ENCODE assay signal across 8 cellular contexts in the genomic region with DNA sequence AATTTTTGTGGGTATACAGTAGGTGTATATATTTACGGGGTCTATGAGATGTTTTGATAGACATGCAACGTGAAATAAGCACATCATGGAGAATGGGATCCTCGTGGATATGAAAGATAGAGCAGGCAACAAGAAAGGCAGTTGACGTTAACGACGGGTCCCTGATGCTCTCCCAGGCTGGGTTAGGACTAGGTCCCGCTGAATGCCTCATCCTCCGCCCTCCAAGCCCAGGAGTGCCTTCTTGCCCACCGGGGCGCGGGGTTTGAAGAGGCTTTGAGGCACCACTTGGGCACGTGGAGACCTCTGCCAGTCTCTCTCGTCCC. TPM values are rescaled to one million over a fixed set of nuclear protein-coding genes. Genes with fewer than 3 reads are reported as not detected.
DNase-seq lines count a peak whose midpoint lies in the region; FAIRE-seq and TF ChIP-seq lines count a peak whose summit lies in the region.

No MANE protein-coding gene starts in this region.

- H3K9me3 ChIP-seq in HEK293 (ENCODE audit: control insufficient read depth, insufficient read depth, low read depth, low read length), result no peaks in the 10 kb centered on the region
- no peaks in the 10 kb centered on the region for H3K9me3 ChIP-seq in iPS-18a (ENCODE audit: control insufficient read depth, low read depth, low read length)
- no peaks in the 10 kb centered on the region for H3K9me3 ChIP-seq in subcutaneous abdominal adipose tissue (ENCODE audit: control insufficient read depth in 5 of 5, low read length in 5 of 5)

- in situ Hi-C loops in GM13976 (cut with MboI; ENCODE audit: low sequenced_read_pairs, unreplicated experiment), result no loop called here

- H3K27me3 ChIP-seq in iPS-18a (ENCODE audit: control insufficient read depth, insufficient read depth, low read length), result peaks cover 26% of the 10 kb centered on the region
- no peaks in the 10 kb centered on the region for H3K27me3 ChIP-seq in subcutaneous abdominal adipose tissue (ENCODE audit: control insufficient read depth in 5 of 5, insufficient read depth in 4 of 5, low read length in 5 of 5)

- H3K9ac ChIP-seq in iPS-18a (ENCODE audit: low read length) (no peak overlapping the region), subcutaneous abdominal adipose tissue (ENCODE audit: low read length in 5 of 5) (peak overlapping the region in 3 of 5 donors; percentile 64 to 69 (median 68))

- peaks cover 17% of the 10 kb centered on the region for H3K36me3 Mint-ChIP-seq in activated CD4-positive, alpha-beta memory T cell treated with anti-CD3 and anti-CD28 coated beads, Interleukin-2, amount 10 ng/mL, durations not matched to agents 7 days and 5 days (ENCODE audit: low read depth)

- H3K27me3 Mint-ChIP-seq in activated CD4-positive, alpha-beta memory T cell treated with anti-CD3 and anti-CD28 coated beads, Interleukin-2, amount 10 ng/mL, durations not matched to agents 7 days and 5 days, result no peaks in the 10 kb centered on the region

- peak overlapping the region; percentile 18 for H3K27ac Mint-ChIP-seq in activated CD4-positive, alpha-beta memory T cell treated with anti-CD3 and anti-CD28 coated beads, Interleukin-2, amount 10 ng/mL, durations not matched to agents 7 days and 5 days

- CTCF ChIA-PET in HEK293 (lab: Yijun Ruan, JAX), result interaction anchor here (1.0 to 2.8 kb wide), 11 partner anchors 9 to 583 kb away, joined by 3 to 18 read pairs (median 5); partner anchors contain the start of gene HAS3
- CTCF ChIA-PET in activated CD4-positive, alpha-beta memory T cell treated with anti-CD3 and anti-CD28 coated beads, Interleukin-2, amount 10 ng/mL, durations not matched to agents 7 days and 5 days (lab: Charles Lee), result interaction anchor here (0.5 to 4.2 kb wide), 13 partner anchors 8 to 1659 kb away, joined by 3 to 52 read pairs (median 4); partner anchors contain the start of genes SLC7A6 and ZFP90

- DNase-seq in AG10803 (ENCODE audit: low read depth) (no peak), GM13976 (ENCODE audit: low spot score) (no peak), HTR-8/SVneo (ENCODE audit: insufficient read length, low spot score) (no peak), iPS-NIHi11 (ENCODE audit: low spot score) (no peak)
- no peak for DNase-seq in activated CD4-positive, alpha-beta memory T cell treated with anti-CD3 and anti-CD28 coated beads, Interleukin-2, amount 10 ng/mL, durations not matched to agents 7 days and 5 days

- no peaks in the 10 kb centered on the region for H3K36me3 ChIP-seq in HEK293 (ENCODE audit: control insufficient read depth in 2 of 2, insufficient read depth in 1 of 2, low read length in 2 of 2)
- H3K36me3 ChIP-seq in iPS-18a (ENCODE audit: control insufficient read depth, low read depth, low read length), result no peaks in the 10 kb centered on the region
- no peaks in the 10 kb centered on the region for H3K36me3 ChIP-seq in subcutaneous abdominal adipose tissue (ENCODE audit: control insufficient read depth in 5 of 5, insufficient read depth in 5 of 5, low read length in 5 of 5)

- peaks cover 16% of the 10 kb centered on the region for H3K9me3 Mint-ChIP-seq in activated CD4-positive, alpha-beta memory T cell treated with anti-CD3 and anti-CD28 coated beads, Interleukin-2, amount 10 ng/mL, durations not matched to agents 7 days and 5 days

- peak overlapping the region; percentile 79 for H3K4me3 Mint-ChIP-seq in activated CD4-positive, alpha-beta memory T cell treated with anti-CD3 and anti-CD28 coated beads, Interleukin-2, amount 10 ng/mL, durations not matched to agents 7 days and 5 days

- TF ChIP-seq CTCF in AG10803 (conservative IDR thresholded peaks at IDR 0.05; ENCODE audit: low read length) (no peak), HEK293 (tag by site-specific recombination; IDR thresholded peaks at IDR 0.05) (no peak), GM13976 (IDR thresholded peaks at IDR 0.05; ENCODE audit: borderline replicate concordance, control extremely low read depth, extremely low read depth, insufficient read depth, missing control alignments) (no peak)

- no peaks in the 10 kb centered on the region for H3K4me1 ChIP-seq in HEK293 (ENCODE audit: control insufficient read depth, insufficient read depth, low read length)
- H3K4me1 ChIP-seq in iPS-18a (ENCODE audit: control insufficient read depth, low read depth, low read length), result peaks cover 10% of the 10 kb centered on the region
- peaks cover 0 to 24% (median 22%) of the 10 kb centered on the region in 5 donors for H3K4me1 ChIP-seq in subcutaneous abdominal adipose tissue (ENCODE audit: control insufficient read depth in 5 of 5, insufficient read depth in 5 of 5, low read length in 5 of 5)

- H3K4me1 Mint-ChIP-seq in activated CD4-positive, alpha-beta memory T cell treated with anti-CD3 and anti-CD28 coated beads, Interleukin-2, amount 10 ng/mL, durations not matched to agents 7 days and 5 days, result peaks cover 25% of the 10 kb centered on the region

- POLR2A ChIA-PET in HEK293 (lab: Yijun Ruan, JAX), result interaction anchor here (0.6 to 1.4 kb wide), 3 partner anchors 9 to 592 kb away, joined by 3 to 6 read pairs (median 4); no protein-coding TSS in a partner anchor
- POLR2A ChIA-PET in activated CD4-positive, alpha-beta memory T cell treated with anti-CD3 and anti-CD28 coated beads, Interleukin-2, amount 10 ng/mL, durations not matched to agents 7 days and 5 days (lab: Charles Lee), result interaction anchor here (0.7 to 2.0 kb wide), 5 partner anchors 9 to 603 kb away, joined by 3 to 20 read pairs (median 5); partner anchors contain the start of genes CHTF8, UTP4 and ZFP90

- FAIRE-seq in HTR-8/SVneo (lab: Jason Lieb, UNC), result no peak

- peak overlapping the region; percentile 74 for H3K4me3 ChIP-seq in AG10803 (ENCODE audit: low read length)
- H3K4me3 ChIP-seq in HEK293 (ENCODE audit: low read depth, low read length), result peak overlapping the region; percentile 61
- peak overlapping the region; percentile 75 for H3K4me3 ChIP-seq in iPS-18a (ENCODE audit: low read length)
- H3K4me3 ChIP-seq in subcutaneous abdominal adipose tissue (ENCODE audit: low read depth in 1 of 5, low read length in 5 of 5), result peak overlapping the region; percentile 31 to 94 (median 83)

- H3K27ac ChIP-seq in HEK293 (ENCODE audit: extremely low read depth, low read depth, low read length) (no peak overlapping the region), iPS-18a (ENCODE audit: low read length) (no peak overlapping the region), subcutaneous abdominal adipose tissue (ENCODE audit: low read depth, low read length) (no peak overlapping the region)

TF ChIP-seq in HEK293, 187 proteins besides CTCF, POLR2A, EP300 and RAD21:
- TF ChIP-seq ZSCAN16 (tag by site-specific recombination; IDR thresholded peaks at IDR 0.05), result 0 out of 2 replicates have a peak, but pooled peaks have one; percentile 11
- no peak for TF ChIP-seq ZSCAN30 (tag by site-specific recombination; IDR thresholded peaks at IDR 0.05)

RNA-seq across cellular contexts. Expression of gene ZFP90, which starts 9.5 kb away (rescaled TPM):
- total RNA-seq in activated CD4-positive, alpha-beta memory T cell treated with anti-CD3 and anti-CD28 coated beads, Interleukin-2, amount 10 ng/mL, durations not matched to agents 7 days and 5 days, result 10 to 100 TPM; 35.2 to 36.5 TPM
